Comparison of ENCODE assay signal across 18 cellular contexts in genomic region chr2:42150159-42150558, GRCh38.
"Had no signal": no experiment of that assay in that cellular context is flagged by ENCODE, and none has a peak within 500 bp of the region (broad histone marks: within the 10 kb centered on the region; RNA-seq: fewer than 3 reads in every experiment).

No MANE protein-coding gene starts in this region.

- H3K9me3 ChIP-seq: esophagus squamous epithelium, gastroesophageal sphincter, left ventricle myocardium inferior, lower lobe of right lung, psoas muscle, testis, transverse colon had no signal

- H3K4me1 ChIP-seq: psoas muscle had no signal

- H3K27me3 Mint-ChIP-seq: naive B cell; stimulated activated naive CD8-positive, alpha-beta T cell treated with anti-CD3 and anti-CD28 coated beads, Interleukin-15, Interleukin-2, amounts not matched to agents 100 ng/mL and 50 ng/mL, for 24 hours had no signal

- DNase-seq: cerebellar nuclear complex; dermis blood vessel endothelial cell; esophagus squamous epithelium; foreskin fibroblast; kidney; left cardiac atrium; left ventricle myocardium inferior; lower lobe of right lung; mesendoderm; naive B cell; nephron progenitor cell; psoas muscle; small intestine; stimulated activated CD4-positive, alpha-beta T cell treated with anti-CD3 and anti-CD28 coated beads, Interleukin-12 subunit alpha, Interleukin-12 subunit beta, amount 100 ng/mL, for 4 hours; testis; transverse colon had no signal

- H3K9me3 Mint-ChIP-seq: stimulated activated naive CD8-positive, alpha-beta T cell treated with anti-CD3 and anti-CD28 coated beads, Interleukin-15, Interleukin-2, amounts not matched to agents 100 ng/mL and 50 ng/mL, for 24 hours had no signal

- H3K36me3 ChIP-seq: esophagus squamous epithelium, gastroesophageal sphincter, left ventricle myocardium inferior, lower lobe of right lung, transverse colon had no signal

- H3K4me3 Mint-ChIP-seq: naive B cell; nephron progenitor cell; stimulated activated naive CD8-positive, alpha-beta T cell treated with anti-CD3 and anti-CD28 coated beads, Interleukin-15, Interleukin-2, amounts not matched to agents 100 ng/mL and 50 ng/mL, for 24 hours had no signal

- H3K27ac Mint-ChIP-seq: nephron progenitor cell had no signal

- H3K4me3 ChIP-seq: esophagus squamous epithelium, gastroesophageal sphincter, left ventricle myocardium inferior, lower lobe of right lung, psoas muscle, testis, transverse colon had no signal

- ATAC-seq: gastroesophageal sphincter, left cardiac atrium, lower lobe of right lung, psoas muscle had no signal

- H3K27me3 ChIP-seq: esophagus squamous epithelium, gastroesophageal sphincter, testis, transverse colon had no signal

- H3K27ac ChIP-seq: esophagus squamous epithelium, gastroesophageal sphincter, left ventricle myocardium inferior, lower lobe of right lung, psoas muscle, transverse colon had no signal
